12 cellular contexts compared by ENCODE assay signal in the genomic region with DNA sequence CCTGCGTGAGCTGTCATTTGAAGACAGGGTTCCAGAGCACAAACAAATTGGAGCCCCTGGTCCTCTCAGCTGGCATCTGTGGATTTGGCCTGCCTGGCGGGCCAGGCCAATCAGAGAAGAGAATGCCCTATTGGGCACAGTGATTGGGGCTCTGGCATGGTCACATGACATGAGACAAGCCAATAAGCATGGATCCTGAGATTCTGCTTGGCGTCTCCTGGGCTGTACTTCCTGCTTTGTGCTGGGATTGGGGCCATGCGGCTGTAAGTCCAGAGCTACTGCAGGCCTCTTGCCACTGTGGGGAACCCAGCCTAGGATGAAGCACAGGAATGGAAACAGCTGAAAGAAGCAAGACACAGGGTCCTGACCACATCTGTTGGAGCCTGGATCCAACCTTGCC.
A peak's percentile ranks its signal among the peaks of the same experiment; 100 is the strongest.
DNase-seq lines count a peak whose midpoint lies in the region; ATAC-seq and TF ChIP-seq lines count a peak whose summit lies in the region.
"Had no signal": no experiment of that assay in that cellular context is flagged by ENCODE, and none has a peak within 500 bp of the region (broad histone marks: within the 10 kb centered on the region; RNA-seq: fewer than 3 reads in every experiment).

No MANE protein-coding gene starts in this region.

- H3K4me3 Mint-ChIP-seq in WTC11 = no peak overlapping the region
- H3K4me3 Mint-ChIP-seq: CD8-positive, alpha-beta memory T cell had no signal

- peaks cover 4% of the 10 kb centered on the region; the same call in 1 of the 2 replicates for H3K27me3 Mint-ChIP-seq in WTC11 (ENCODE audit: low read depth)

- no peak for ATAC-seq in WTC11

- DNase-seq in NCI-H82 (lab: John Stamatoyannopoulos, UW) (peak; percentile 11), NCI-H82 treated with DMSO at 0.1 percent for 48 hours (lab: John Stamatoyannopoulos, UW; ENCODE audit: unreplicated experiment) (no peak), WTC11 (ENCODE audit: low spot score) (no peak), iPS-NIHi11 (ENCODE audit: low spot score) (peak; percentile 45), NCI-H1694 treated with DMSO at 0.1 percent for 48 hours (lab: John Stamatoyannopoulos, UW) (no peak), glomerular visceral epithelial cell (ENCODE audit: extremely low spot score) (no peak), kidney tubule cell (ENCODE audit: low spot score) (no peak)
- DNase-seq: Caco-2; CD8-positive, alpha-beta memory T cell; DMS53; HCEC 1CT had no signal

- peaks cover 10% of the 10 kb centered on the region for H3K4me1 Mint-ChIP-seq in WTC11
- H3K4me1 Mint-ChIP-seq: CD8-positive, alpha-beta memory T cell had no signal

- TF ChIP-seq CTCF in WTC11 (IDR thresholded peaks at IDR 0.05) = no peak

- H3K27ac Mint-ChIP-seq in WTC11 = no peak overlapping the region
- H3K27ac Mint-ChIP-seq: CD8-positive, alpha-beta memory T cell had no signal

- H3K36me3 Mint-ChIP-seq in WTC11 = no peaks in the 10 kb centered on the region
- H3K36me3 Mint-ChIP-seq: CD8-positive, alpha-beta memory T cell had no signal

- no peak for TF ChIP-seq RAD21 in Ishikawa (IDR thresholded peaks at IDR 0.05; ENCODE audit: low read depth)

- no peak for TF ChIP-seq EP300 in Ishikawa (IDR thresholded peaks at IDR 0.05; ENCODE audit: borderline replicate concordance)

- POLR2A ChIA-PET in WTC11 (lab: Charles Lee) = no interaction called here

- no peaks in the 10 kb centered on the region for H3K9me3 Mint-ChIP-seq in WTC11
- H3K9me3 Mint-ChIP-seq: CD8-positive, alpha-beta memory T cell had no signal

- CTCF ChIA-PET in WTC11 (lab: Charles Lee) = interaction anchor here (1.4 to 4.5 kb wide), 3 partner anchors 13 to 210 kb away, joined by 3 to 24 read pairs (median 23); a partner anchor contains a TSS

TF ChIP-seq in Ishikawa, 13 proteins besides CTCF, POLR2A, EP300 and RAD21:
- TF ChIP-seq CREB1 (IDR thresholded peaks at IDR 0.05; ENCODE audit: low read depth) (no peak), EGR1 (IDR thresholded peaks at IDR 0.05) (no peak), TCF12 (IDR thresholded peaks at IDR 0.05; ENCODE audit: low read depth) (no peak), YY1 (IDR thresholded peaks at IDR 0.05; ENCODE audit: low read depth) (no peak), TAF1 (IDR thresholded peaks at IDR 0.05; ENCODE audit: low read depth) (no peak), TEAD4 (IDR thresholded peaks at IDR 0.05) (no peak), FOXM1 (IDR thresholded peaks at IDR 0.05; ENCODE audit: borderline replicate concordance, low read depth) (no peak), NFIC (IDR thresholded peaks at IDR 0.05) (no peak)
- TF ChIP-seq, protein P1, sequence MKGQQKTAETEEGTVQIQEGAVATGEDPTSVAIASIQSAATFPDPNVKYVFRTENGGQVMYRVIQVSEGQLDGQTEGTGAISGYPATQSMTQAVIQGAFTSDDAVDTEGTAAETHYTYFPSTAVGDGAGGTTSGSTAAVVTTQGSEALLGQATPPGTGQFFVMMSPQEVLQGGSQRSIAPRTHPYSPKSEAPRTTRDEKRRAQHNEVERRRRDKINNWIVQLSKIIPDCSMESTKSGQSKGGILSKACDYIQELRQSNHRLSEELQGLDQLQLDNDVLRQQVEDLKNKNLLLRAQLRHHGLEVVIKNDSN (IDR thresholded peaks at IDR 0.05) = peak; percentile 81
- TF ChIP-seq, protein P2, sequence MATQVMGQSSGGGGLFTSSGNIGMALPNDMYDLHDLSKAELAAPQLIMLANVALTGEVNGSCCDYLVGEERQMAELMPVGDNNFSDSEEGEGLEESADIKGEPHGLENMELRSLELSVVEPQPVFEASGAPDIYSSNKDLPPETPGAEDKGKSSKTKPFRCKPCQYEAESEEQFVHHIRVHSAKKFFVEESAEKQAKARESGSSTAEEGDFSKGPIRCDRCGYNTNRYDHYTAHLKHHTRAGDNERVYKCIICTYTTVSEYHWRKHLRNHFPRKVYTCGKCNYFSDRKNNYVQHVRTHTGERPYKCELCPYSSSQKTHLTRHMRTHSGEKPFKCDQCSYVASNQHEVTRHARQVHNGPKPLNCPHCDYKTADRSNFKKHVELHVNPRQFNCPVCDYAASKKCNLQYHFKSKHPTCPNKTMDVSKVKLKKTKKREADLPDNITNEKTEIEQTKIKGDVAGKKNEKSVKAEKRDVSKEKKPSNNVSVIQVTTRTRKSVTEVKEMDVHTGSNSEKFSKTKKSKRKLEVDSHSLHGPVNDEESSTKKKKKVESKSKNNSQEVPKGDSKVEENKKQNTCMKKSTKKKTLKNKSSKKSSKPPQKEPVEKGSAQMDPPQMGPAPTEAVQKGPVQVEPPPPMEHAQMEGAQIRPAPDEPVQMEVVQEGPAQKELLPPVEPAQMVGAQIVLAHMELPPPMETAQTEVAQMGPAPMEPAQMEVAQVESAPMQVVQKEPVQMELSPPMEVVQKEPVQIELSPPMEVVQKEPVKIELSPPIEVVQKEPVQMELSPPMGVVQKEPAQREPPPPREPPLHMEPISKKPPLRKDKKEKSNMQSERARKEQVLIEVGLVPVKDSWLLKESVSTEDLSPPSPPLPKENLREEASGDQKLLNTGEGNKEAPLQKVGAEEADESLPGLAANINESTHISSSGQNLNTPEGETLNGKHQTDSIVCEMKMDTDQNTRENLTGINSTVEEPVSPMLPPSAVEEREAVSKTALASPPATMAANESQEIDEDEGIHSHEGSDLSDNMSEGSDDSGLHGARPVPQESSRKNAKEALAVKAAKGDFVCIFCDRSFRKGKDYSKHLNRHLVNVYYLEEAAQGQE (IDR thresholded peaks at IDR 0.05; ENCODE audit: low read depth) = no peak
- TF ChIP-seq, protein P3, sequence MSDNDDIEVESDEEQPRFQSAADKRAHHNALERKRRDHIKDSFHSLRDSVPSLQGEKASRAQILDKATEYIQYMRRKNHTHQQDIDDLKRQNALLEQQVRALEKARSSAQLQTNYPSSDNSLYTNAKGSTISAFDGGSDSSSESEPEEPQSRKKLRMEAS (IDR thresholded peaks at IDR 0.05) = peak; percentile 33; the same call in 1 of the 2 replicates

TF ChIP-seq in WTC11, 78 proteins besides CTCF, POLR2A, EP300 and RAD21 (continues in another document):
- TF ChIP-seq GTF2I (CRISPR knock-in tag; conservative IDR thresholded peaks at IDR 0.05) (no peak), ZNF121 (CRISPR knock-in tag; IDR thresholded peaks at IDR 0.05) (no peak), CREM (CRISPR knock-in tag; IDR thresholded peaks at IDR 0.05) (no peak), GABPB1 (CRISPR knock-in tag; IDR thresholded peaks at IDR 0.05) (no peak), RELA (CRISPR knock-in tag; IDR thresholded peaks at IDR 0.05; ENCODE audit: borderline replicate concordance) (no peak), ZBTB21 (CRISPR knock-in tag; IDR thresholded peaks at IDR 0.05; ENCODE audit: borderline replicate concordance) (no peak), MYBL2 (CRISPR knock-in tag; IDR thresholded peaks at IDR 0.05) (no peak)
- TF ChIP-seq, protein P4, sequence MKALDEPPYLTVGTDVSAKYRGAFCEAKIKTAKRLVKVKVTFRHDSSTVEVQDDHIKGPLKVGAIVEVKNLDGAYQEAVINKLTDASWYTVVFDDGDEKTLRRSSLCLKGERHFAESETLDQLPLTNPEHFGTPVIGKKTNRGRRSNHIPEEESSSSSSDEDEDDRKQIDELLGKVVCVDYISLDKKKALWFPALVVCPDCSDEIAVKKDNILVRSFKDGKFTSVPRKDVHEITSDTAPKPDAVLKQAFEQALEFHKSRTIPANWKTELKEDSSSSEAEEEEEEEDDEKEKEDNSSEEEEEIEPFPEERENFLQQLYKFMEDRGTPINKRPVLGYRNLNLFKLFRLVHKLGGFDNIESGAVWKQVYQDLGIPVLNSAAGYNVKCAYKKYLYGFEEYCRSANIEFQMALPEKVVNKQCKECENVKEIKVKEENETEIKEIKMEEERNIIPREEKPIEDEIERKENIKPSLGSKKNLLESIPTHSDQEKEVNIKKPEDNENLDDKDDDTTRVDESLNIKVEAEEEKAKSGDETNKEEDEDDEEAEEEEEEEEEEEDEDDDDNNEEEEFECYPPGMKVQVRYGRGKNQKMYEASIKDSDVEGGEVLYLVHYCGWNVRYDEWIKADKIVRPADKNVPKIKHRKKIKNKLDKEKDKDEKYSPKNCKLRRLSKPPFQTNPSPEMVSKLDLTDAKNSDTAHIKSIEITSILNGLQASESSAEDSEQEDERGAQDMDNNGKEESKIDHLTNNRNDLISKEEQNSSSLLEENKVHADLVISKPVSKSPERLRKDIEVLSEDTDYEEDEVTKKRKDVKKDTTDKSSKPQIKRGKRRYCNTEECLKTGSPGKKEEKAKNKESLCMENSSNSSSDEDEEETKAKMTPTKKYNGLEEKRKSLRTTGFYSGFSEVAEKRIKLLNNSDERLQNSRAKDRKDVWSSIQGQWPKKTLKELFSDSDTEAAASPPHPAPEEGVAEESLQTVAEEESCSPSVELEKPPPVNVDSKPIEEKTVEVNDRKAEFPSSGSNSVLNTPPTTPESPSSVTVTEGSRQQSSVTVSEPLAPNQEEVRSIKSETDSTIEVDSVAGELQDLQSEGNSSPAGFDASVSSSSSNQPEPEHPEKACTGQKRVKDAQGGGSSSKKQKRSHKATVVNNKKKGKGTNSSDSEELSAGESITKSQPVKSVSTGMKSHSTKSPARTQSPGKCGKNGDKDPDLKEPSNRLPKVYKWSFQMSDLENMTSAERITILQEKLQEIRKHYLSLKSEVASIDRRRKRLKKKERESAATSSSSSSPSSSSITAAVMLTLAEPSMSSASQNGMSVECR (CRISPR knock-in tag; IDR thresholded peaks at IDR 0.05; ENCODE audit: borderline replicate concordance) = no peak
- TF ChIP-seq, protein P5, sequence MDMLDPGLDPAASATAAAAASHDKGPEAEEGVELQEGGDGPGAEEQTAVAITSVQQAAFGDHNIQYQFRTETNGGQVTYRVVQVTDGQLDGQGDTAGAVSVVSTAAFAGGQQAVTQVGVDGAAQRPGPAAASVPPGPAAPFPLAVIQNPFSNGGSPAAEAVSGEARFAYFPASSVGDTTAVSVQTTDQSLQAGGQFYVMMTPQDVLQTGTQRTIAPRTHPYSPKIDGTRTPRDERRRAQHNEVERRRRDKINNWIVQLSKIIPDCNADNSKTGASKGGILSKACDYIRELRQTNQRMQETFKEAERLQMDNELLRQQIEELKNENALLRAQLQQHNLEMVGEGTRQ (CRISPR knock-in tag; IDR thresholded peaks at IDR 0.05) = peak; percentile 46; the same call in 1 of the 2 replicates
- TF ChIP-seq, protein P1 (CRISPR knock-in tag; IDR thresholded peaks at IDR 0.05) = 0 out of 2 replicates have a peak, but pooled peaks have one; percentile 21

Comparison
In these comparisons a context has a peak if more than half of its experiments do, and no peak if none do; other contexts are left out.
1. DNase-seq: peak in NCI-H82 (single experiment) and iPS-NIHi11 (single experiment); none in NCI-H82 treated with DMSO at 0.1 percent for 48 hours (single experiment), WTC11 (single experiment), NCI-H1694 treated with DMSO at 0.1 percent for 48 hours (single experiment), glomerular visceral epithelial cell (single experiment) and kidney tubule cell (single experiment).